Comparison of ENCODE assay signal across 10 cellular contexts in the genomic region with DNA sequence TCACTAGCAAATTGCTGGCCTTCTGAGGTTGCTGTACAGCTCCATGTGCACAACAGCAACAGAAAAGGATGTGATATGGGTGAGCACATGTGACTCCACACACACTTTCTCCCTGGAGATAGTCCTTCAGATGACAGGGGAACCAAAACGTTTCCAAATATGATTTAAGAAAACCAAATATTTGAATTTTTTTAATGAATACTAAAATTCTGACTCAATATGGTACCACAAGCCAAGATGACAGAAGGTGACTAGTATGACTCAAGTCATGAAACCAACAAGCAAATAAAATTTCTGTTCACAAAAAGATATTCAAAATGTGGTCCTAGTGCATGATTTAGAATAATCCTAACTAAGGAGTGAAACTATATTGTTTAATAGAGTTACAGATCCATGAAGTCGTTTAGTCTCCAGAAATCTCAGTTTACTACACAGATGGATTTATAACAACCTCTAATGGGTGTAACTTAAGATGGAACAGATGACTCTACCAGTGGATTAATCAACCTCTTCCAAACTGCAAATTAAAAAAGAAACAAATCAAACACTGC.
A peak's percentile ranks its signal among the peaks of the same experiment; 100 is the strongest.
DNase-seq lines count a peak whose midpoint lies in the region; ATAC-seq, FAIRE-seq and TF ChIP-seq lines count a peak whose summit lies in the region.
"Had no signal": no experiment of that assay in that cellular context is flagged by ENCODE, and none has a peak within 500 bp of the region (broad histone marks: within the 10 kb centered on the region; RNA-seq: fewer than 3 reads in every experiment).

No MANE protein-coding gene starts in this region.

- TF ChIP-seq POLR2A in vagina (IDR thresholded peaks at IDR 0.05) (no peak), H54 (IDR thresholded peaks at IDR 0.05; ENCODE audit: low read depth, low read length) (no peak)

- H3F3A ChIP-seq in smooth muscle cell (ENCODE audit: low read depth), result no peaks in the 10 kb centered on the region

- FAIRE-seq in urothelium cell line (lab: Jason Lieb, UNC) (no peak), H54 (lab: Jason Lieb, UNC) (no peak)

- WGBS in smooth muscle cell (ENCODE audit: low lambda C conversion rate), result 76% methylated on average over 2 of the region's 2 CpGs

- no peaks in the 10 kb centered on the region for H4K20me1 ChIP-seq in smooth muscle cell (ENCODE audit: low read depth)

- no peak for TF ChIP-seq CTCF in vagina (IDR thresholded peaks at IDR 0.05)
- no peak for TF ChIP-seq CTCF in smooth muscle cell (IDR thresholded peaks at IDR 0.05; ENCODE audit: borderline replicate concordance, insufficient read depth, poor library complexity, severe bottlenecking)

- peak; percentile 6 for DNase-seq in stimulated activated CD4-positive, alpha-beta T cell treated with anti-CD3 and anti-CD28 coated beads, Interleukin-15, amount 100 ng/mL, for 24 hours
- no peak for DNase-seq in stimulated activated CD4-positive, alpha-beta T cell treated with anti-CD3 and anti-CD28 coated beads, Interleukin-1b, Interleukin-23, amount 100 ng/mL, for 48 hours
- DNase-seq in vagina (ENCODE audit: extremely low spot score in 2 of 2) (no peak), smooth muscle cell (lab: John Stamatoyannopoulos, UW; ENCODE audit: unreplicated experiment) (no peak), urothelium cell line (ENCODE audit: low spot score) (no peak), H54 (ENCODE audit: insufficient read length, low spot score) (no peak)
- DNase-seq: heart left ventricle, SHP77 had no signal

- H3K9me3 ChIP-seq in vagina (no peaks in the 10 kb centered on the region), smooth muscle cell (replicated peaks; ENCODE audit: low read depth) (no peaks in the 10 kb centered on the region)

- H3K4me1 ChIP-seq in vagina (peaks cover 9% of the 10 kb centered on the region), smooth muscle cell (ENCODE audit: low read depth) (peaks cover 7% of the 10 kb centered on the region)

- intact Hi-C loops in vagina (cut with DNase I), result no loop called here

- H3K27ac ChIP-seq in vagina (peak overlapping the region; percentile 41), smooth muscle cell (ENCODE audit: low read depth) (no peak overlapping the region)

- H3K4me3 ChIP-seq in vagina (no peak overlapping the region), smooth muscle cell (no peak overlapping the region)
- H3K4me3 ChIP-seq: heart left ventricle had no signal

- H3K36me3 ChIP-seq in vagina (no peaks in the 10 kb centered on the region), smooth muscle cell (ENCODE audit: low read depth) (no peaks in the 10 kb centered on the region)
- H3K36me3 ChIP-seq: heart left ventricle had no signal

- ATAC-seq in GM21786 (IDR thresholded peaks at IDR 0.05; ENCODE audit: unreplicated experiment) (peak; percentile 92), HG03460 (IDR thresholded peaks at IDR 0.05; ENCODE audit: unreplicated experiment) (peak; percentile 94)

- H3K79me2 ChIP-seq in smooth muscle cell (ENCODE audit: low read depth), result no peaks in the 10 kb centered on the region

- H3K27me3 ChIP-seq in vagina, result no peaks in the 10 kb centered on the region
- H3K27me3 ChIP-seq in smooth muscle cell (ENCODE audit: low read depth), result no peaks in the 10 kb centered on the region
- H3K27me3 ChIP-seq: heart left ventricle had no signal

- H3K9ac ChIP-seq in smooth muscle cell (ENCODE audit: low read depth), result no peak overlapping the region

- no peak overlapping the region for H3K4me2 ChIP-seq in smooth muscle cell

- no peak overlapping the region for H2AFZ ChIP-seq in smooth muscle cell (ENCODE audit: low read depth)
